Comparison of ENCODE assay signal across 1 cellular context in the genomic region with DNA sequence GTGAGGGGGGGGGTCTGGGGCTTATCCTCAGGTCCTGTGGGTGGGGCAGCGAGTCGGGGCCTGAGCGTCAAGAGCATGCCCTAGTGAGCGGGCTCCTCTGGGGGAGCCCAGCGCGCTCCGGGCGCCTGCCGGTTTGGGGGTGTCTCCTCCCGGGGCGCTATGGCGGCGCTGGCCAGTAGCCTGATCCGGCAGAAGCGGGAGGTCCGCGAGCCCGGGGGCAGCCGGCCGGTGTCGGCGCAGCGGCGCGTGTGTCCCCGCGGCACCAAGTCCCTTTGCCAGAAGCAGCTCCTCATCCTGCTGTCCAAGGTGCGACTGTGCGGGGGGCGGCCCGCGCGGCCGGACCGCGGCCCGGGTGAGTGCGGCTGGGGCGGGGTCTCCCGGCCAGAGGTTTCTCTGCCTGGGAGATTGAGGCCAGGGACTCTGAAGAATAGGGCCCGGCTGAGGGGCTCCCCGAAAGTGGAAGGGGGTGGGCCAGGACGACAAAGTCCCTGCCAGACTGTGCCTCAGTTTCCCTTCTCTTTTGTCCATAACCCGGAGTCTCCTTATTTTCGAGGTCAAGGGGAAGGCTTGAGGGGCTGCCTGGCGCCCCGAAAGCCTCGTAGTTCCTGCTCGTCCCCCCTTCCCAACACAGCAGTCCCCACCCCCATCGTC.
TF ChIP-seq lines count a peak whose summit lies in the region.

Gene FGF11, plus strand, starts transcription at position 51 of the 651 bp plus-strand sequence. Its CDS starts 109 bp downstream, at position 160.

TF ChIP-seq in HepG2, 621 proteins besides CTCF, POLR2A, EP300 and RAD21 (continued from another document):
- TF ChIP-seq, protein P1, sequence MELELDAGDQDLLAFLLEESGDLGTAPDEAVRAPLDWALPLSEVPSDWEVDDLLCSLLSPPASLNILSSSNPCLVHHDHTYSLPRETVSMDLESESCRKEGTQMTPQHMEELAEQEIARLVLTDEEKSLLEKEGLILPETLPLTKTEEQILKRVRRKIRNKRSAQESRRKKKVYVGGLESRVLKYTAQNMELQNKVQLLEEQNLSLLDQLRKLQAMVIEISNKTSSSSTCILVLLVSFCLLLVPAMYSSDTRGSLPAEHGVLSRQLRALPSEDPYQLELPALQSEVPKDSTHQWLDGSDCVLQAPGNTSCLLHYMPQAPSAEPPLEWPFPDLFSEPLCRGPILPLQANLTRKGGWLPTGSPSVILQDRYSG (CRISPR knock-in tag; IDR thresholded peaks at IDR 0.05), result no peak
- TF ChIP-seq PHF20 (CRISPR knock-in tag; IDR thresholded peaks at IDR 0.05) (peak; percentile 23; the same call in 1 of the 2 replicates), ZNF740 (CRISPR knock-in tag; IDR thresholded peaks at IDR 0.05) (no peak), MEF2D (CRISPR knock-in tag; IDR thresholded peaks at IDR 0.05) (no peak), ZNF510 (CRISPR knock-in tag; IDR thresholded peaks at IDR 0.05; ENCODE audit: low read depth) (no peak), MYC (CRISPR knock-in tag; IDR thresholded peaks at IDR 0.05; ENCODE audit: borderline replicate concordance) (peak; percentile 39; the same call in 1 of the 2 replicates), MTA1 (CRISPR knock-in tag; IDR thresholded peaks at IDR 0.05; ENCODE audit: borderline replicate concordance) (no peak), TFAP4 (IDR thresholded peaks at IDR 0.05; ENCODE audit: borderline replicate concordance, low read depth) (no peak; the same call in 1 of the 2 replicates), ZBTB7B (CRISPR knock-in tag; IDR thresholded peaks at IDR 0.05) (peak; percentile 57; the same call in 1 of the 2 replicates), ZNF768 (CRISPR knock-in tag; IDR thresholded peaks at IDR 0.05) (no peak), GZF1 (CRISPR knock-in tag; IDR thresholded peaks at IDR 0.05) (no peak), KLF11 (CRISPR knock-in tag; IDR thresholded peaks at IDR 0.05) (no peak), ZFX (CRISPR knock-in tag; IDR thresholded peaks at IDR 0.05; ENCODE audit: low read depth) (peak; percentile 44; the same call in 1 of the 2 replicates), ZNF772 (CRISPR knock-in tag; IDR thresholded peaks at IDR 0.05) (0 out of 2 replicates have a peak, but pooled peaks have one; percentile 20), RFXAP (CRISPR knock-in tag; IDR thresholded peaks at IDR 0.05; ENCODE audit: borderline replicate concordance) (no peak; the same call in 1 of the 2 replicates), ZNF703 (CRISPR knock-in tag; IDR thresholded peaks at IDR 0.05; ENCODE audit: borderline replicate concordance) (no peak), ZNF3 (CRISPR knock-in tag; IDR thresholded peaks at IDR 0.05) (no peak), TRIM24 (CRISPR knock-in tag; IDR thresholded peaks at IDR 0.05) (no peak), HOXA9 (CRISPR knock-in tag; IDR thresholded peaks at IDR 0.05; ENCODE audit: borderline replicate concordance) (no peak), IRF2 (CRISPR knock-in tag; IDR thresholded peaks at IDR 0.05) (no peak), NR2F2 (IDR thresholded peaks at IDR 0.05; ENCODE audit: borderline replicate concordance, low read depth) (no peak), TCF7 (IDR thresholded peaks at IDR 0.05; ENCODE audit: low read depth) (no peak), HDAC1 (CRISPR knock-in tag; IDR thresholded peaks at IDR 0.05) (0 out of 2 replicates have a peak, but pooled peaks have one; percentile 11), NONO (IDR thresholded peaks at IDR 0.05) (no peak), NONO (CRISPR knock-in tag; conservative IDR thresholded peaks at IDR 0.05) (peak; percentile 10; the same call in 1 of the 2 replicates), BCL3 (CRISPR knock-in tag; IDR thresholded peaks at IDR 0.05) (no peak; the same call in 1 of the 2 replicates), DR1 (CRISPR knock-in tag; IDR thresholded peaks at IDR 0.05) (no peak), PITX1 (CRISPR knock-in tag; IDR thresholded peaks at IDR 0.05) (0 out of 2 replicates have a peak, but pooled peaks have one; percentile 17), ZNF33A (CRISPR knock-in tag; IDR thresholded peaks at IDR 0.05; ENCODE audit: borderline replicate concordance) (no peak), SAP130 (CRISPR knock-in tag; IDR thresholded peaks at IDR 0.05; ENCODE audit: low read depth) (peak; percentile 7; the same call in 1 of the 2 replicates), PAF1 (CRISPR knock-in tag; IDR thresholded peaks at IDR 0.05) (no peak), HOXA7 (CRISPR knock-in tag; IDR thresholded peaks at IDR 0.05) (no peak), ZNF780A (CRISPR knock-in tag; IDR thresholded peaks at IDR 0.05) (no peak), ZNF784 (CRISPR knock-in tag; IDR thresholded peaks at IDR 0.05; ENCODE audit: borderline replicate concordance) (peak; percentile 49; the same call in 1 of the 2 replicates), HNRNPK (IDR thresholded peaks at IDR 0.05; ENCODE audit: low read depth, low read length, poor library complexity, severe bottlenecking) (peak; percentile 37), NR2F1 (CRISPR knock-in tag; IDR thresholded peaks at IDR 0.05) (no peak), POLR2G (IDR thresholded peaks at IDR 0.05; ENCODE audit: low read depth, low read length) (peak; percentile 71), ONECUT2 (CRISPR knock-in tag; IDR thresholded peaks at IDR 0.05) (no peak), TGIF2 (CRISPR knock-in tag; IDR thresholded peaks at IDR 0.05) (no peak)
- TF ChIP-seq, protein P2, sequence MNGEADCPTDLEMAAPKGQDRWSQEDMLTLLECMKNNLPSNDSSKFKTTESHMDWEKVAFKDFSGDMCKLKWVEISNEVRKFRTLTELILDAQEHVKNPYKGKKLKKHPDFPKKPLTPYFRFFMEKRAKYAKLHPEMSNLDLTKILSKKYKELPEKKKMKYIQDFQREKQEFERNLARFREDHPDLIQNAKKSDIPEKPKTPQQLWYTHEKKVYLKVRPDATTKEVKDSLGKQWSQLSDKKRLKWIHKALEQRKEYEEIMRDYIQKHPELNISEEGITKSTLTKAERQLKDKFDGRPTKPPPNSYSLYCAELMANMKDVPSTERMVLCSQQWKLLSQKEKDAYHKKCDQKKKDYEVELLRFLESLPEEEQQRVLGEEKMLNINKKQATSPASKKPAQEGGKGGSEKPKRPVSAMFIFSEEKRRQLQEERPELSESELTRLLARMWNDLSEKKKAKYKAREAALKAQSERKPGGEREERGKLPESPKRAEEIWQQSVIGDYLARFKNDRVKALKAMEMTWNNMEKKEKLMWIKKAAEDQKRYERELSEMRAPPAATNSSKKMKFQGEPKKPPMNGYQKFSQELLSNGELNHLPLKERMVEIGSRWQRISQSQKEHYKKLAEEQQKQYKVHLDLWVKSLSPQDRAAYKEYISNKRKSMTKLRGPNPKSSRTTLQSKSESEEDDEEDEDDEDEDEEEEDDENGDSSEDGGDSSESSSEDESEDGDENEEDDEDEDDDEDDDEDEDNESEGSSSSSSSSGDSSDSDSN (CRISPR knock-in tag; IDR thresholded peaks at IDR 0.05), result peak; percentile 44; the same call in 1 of the 2 replicates
- TF ChIP-seq, protein P3, sequence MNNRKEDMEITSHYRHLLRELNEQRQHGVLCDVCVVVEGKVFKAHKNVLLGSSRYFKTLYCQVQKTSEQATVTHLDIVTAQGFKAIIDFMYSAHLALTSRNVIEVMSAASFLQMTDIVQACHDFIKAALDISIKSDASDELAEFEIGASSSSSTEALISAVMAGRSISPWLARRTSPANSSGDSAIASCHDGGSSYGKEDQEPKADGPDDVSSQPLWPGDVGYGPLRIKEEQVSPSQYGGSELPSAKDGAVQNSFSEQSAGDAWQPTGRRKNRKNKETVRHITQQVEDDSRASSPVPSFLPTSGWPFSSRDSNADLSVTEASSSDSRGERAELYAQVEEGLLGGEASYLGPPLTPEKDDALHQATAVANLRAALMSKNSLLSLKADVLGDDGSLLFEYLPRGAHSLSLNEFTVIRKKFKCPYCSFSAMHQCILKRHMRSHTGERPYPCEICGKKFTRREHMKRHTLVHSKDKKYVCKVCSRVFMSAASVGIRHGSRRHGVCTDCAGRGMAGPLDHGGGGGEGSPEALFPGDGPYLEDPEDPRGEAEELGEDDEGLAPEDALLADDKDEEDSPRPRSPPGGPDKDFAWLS (CRISPR knock-in tag; IDR thresholded peaks at IDR 0.05; ENCODE audit: borderline replicate concordance), result no peak
- TF ChIP-seq, protein P4, sequence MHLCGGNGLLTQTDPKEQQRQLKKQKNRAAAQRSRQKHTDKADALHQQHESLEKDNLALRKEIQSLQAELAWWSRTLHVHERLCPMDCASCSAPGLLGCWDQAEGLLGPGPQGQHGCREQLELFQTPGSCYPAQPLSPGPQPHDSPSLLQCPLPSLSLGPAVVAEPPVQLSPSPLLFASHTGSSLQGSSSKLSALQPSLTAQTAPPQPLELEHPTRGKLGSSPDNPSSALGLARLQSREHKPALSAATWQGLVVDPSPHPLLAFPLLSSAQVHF (CRISPR knock-in tag; IDR thresholded peaks at IDR 0.05), result no peak
TF ChIP-seq in HepG2: peak in this region for 35.
